Comparison of ENCODE assay signal across 20 cellular contexts in genomic region chr12:75683220-75683619, GRCh38.
"Had no signal": no experiment of that assay in that cellular context is flagged by ENCODE, and none has a peak within 500 bp of the region (broad histone marks: within the 10 kb centered on the region; RNA-seq: fewer than 3 reads in every experiment).

No MANE protein-coding gene starts in this region.

- H3K9me3 ChIP-seq: body of pancreas, mucosa of descending colon, prostate gland, right atrium auricular region, suprapubic skin, transverse colon had no signal

- H3K4me1 ChIP-seq: body of pancreas, left ventricle myocardium inferior, neural progenitor cell, prostate gland, right atrium auricular region, transverse colon had no signal

- ATAC-seq: activated CD4-positive, CD25-positive, alpha-beta regulatory T cell treated with anti-CD3 and anti-CD28 coated beads, Interleukin-2, amount 50 U/mL, for 24 hours; activated CD8-positive, alpha-beta T cell treated with anti-CD3 and anti-CD28 coated beads, Interleukin-2, amount 10 ng/mL, durations not matched to agents 7 days and 5 days; body of pancreas; mucosa of descending colon; stimulated activated naive CD8-positive, alpha-beta T cell treated with anti-CD3 and anti-CD28 coated beads, Interleukin-15, amount 100 ng/mL, for 72 hours had no signal

- H3K9ac ChIP-seq: neural progenitor cell had no signal

- H3K4me3 ChIP-seq: body of pancreas, left ventricle myocardium inferior, mucosa of descending colon, neural progenitor cell, prostate gland, right atrium auricular region, suprapubic skin, transverse colon had no signal

- H3K27ac ChIP-seq: body of pancreas, left ventricle myocardium inferior, neural progenitor cell, right atrium auricular region, suprapubic skin had no signal

- H3K27me3 ChIP-seq: body of pancreas, neural progenitor cell, right atrium auricular region, suprapubic skin, transverse colon had no signal

- H3K36me3 ChIP-seq: left ventricle myocardium inferior, neural progenitor cell, prostate gland, right atrium auricular region, suprapubic skin, transverse colon had no signal

- H3K4me2 ChIP-seq: neural progenitor cell had no signal

- H2AFZ ChIP-seq: neural progenitor cell had no signal

- DNase-seq: activated CD4-positive, alpha-beta T cell treated with anti-CD3 and anti-CD28 coated beads, Interleukin-2, amount 10 ng/mL, durations not matched to agents 7 days and 5 days; activated CD8-positive, alpha-beta T cell treated with anti-CD3 and anti-CD28 coated beads, Interleukin-2, amount 10 ng/mL, durations not matched to agents 7 days and 5 days; activated naive CD4-positive, alpha-beta T cell treated with anti-CD3 and anti-CD28 coated beads for 36 hours; activated T-cell treated with anti-CD3 and anti-CD28 coated beads, Interleukin-2, amount 50 U/mL, for 24 hours; body of pancreas; central memory CD4-positive, alpha-beta T cell; endodermal cell; head of caudate nucleus; kidney glomerular epithelial cell; left ventricle myocardium inferior; mucosa of descending colon; naive B cell; stimulated activated CD4-positive, alpha-beta T cell treated with anti-CD3 and anti-CD28 coated beads, Interleukin-2, amount 100 ng/mL, for 24 hours; stimulated activated naive CD8-positive, alpha-beta T cell treated with anti-CD3 and anti-CD28 coated beads, Interleukin-15, amount 100 ng/mL, for 72 hours; transverse colon had no signal
